ENCODE assay signal across 15 cellular contexts in genomic region chr5:84564311-84564710, GRCh38.
DNase-seq lines count a peak whose midpoint lies in the region; ATAC-seq and TF ChIP-seq lines count a peak whose summit lies in the region.
"Had no signal": no experiment of that assay in that cellular context is flagged by ENCODE, and none has a peak within 500 bp of the region (broad histone marks: within the 10 kb centered on the region; RNA-seq: fewer than 3 reads in every experiment).

No MANE protein-coding gene starts in this region.

- H3K27me3 ChIP-seq in HAP-1 (ENCODE audit: low read depth) (no peaks in the 10 kb centered on the region), psoas muscle (ENCODE audit: insufficient read depth in 3 of 3, low read length in 2 of 3) (no peaks in the 10 kb centered on the region)

- no peak overlapping the region for H3K27ac Mint-ChIP-seq in activated T-helper 1 cell treated with anti-CD3 and anti-CD28 coated beads, Interleukin-12 subunit alpha, Interleukin-12 subunit beta, Interleukin-2, Interleukin-4 antibody, amounts not matched to agents 30 ng/mL and 10 ng/mL and 1 ng/mL, durations not matched to agents 14 hours and 24 hours and 36 hours
- H3K27ac Mint-ChIP-seq in activated T-helper 17 cell treated with anti-CD3 and anti-CD28 coated beads, Interleukin-2, amount 50 U/mL, for 72 hours = no peak overlapping the region
- H3K27ac Mint-ChIP-seq: activated CD4-positive, alpha-beta T cell treated with anti-CD3 and anti-CD28 coated beads, Interleukin-2, amount 10 ng/mL, durations not matched to agents 24 days and 14 days; CD4-positive, CD25-positive, alpha-beta regulatory T cell had no signal

- peak; percentile 26 to 82 for DNase-seq in HAP-1 (ENCODE audit: low spot score in 2 of 2)
- DNase-seq in SK-MEL-5 (ENCODE audit: low read depth, low spot score) = peak; percentile 87
- peak; percentile 0 for DNase-seq in fibroblast of pulmonary artery (ENCODE audit: low read depth)
- DNase-seq in putamen (ENCODE audit: low spot score) = peak; percentile 90
- no peak for DNase-seq in activated T-helper 1 cell treated with anti-CD3 and anti-CD28 coated beads, Interleukin-12 subunit alpha, Interleukin-12 subunit beta, Interleukin-2, Interleukin-4 antibody, amounts not matched to agents 30 ng/mL and 10 ng/mL and 1 ng/mL, durations not matched to agents 14 hours and 24 hours and 36 hours (ENCODE audit: low spot score)
- no peak for DNase-seq in psoas muscle
- DNase-seq: activated CD4-positive, alpha-beta T cell treated with anti-CD3 and anti-CD28 coated beads, Interleukin-2, amount 10 ng/mL, durations not matched to agents 24 days and 14 days; activated T-cell treated with anti-CD3 and anti-CD28 coated beads, Interleukin-2, amount 50 U/mL, for 48 hours; CD4-positive, CD25-positive, alpha-beta regulatory T cell; NCI-H1436; T1000 had no signal

- no peaks in the 10 kb centered on the region for H3K27me3 Mint-ChIP-seq in activated T-helper 1 cell treated with anti-CD3 and anti-CD28 coated beads, Interleukin-12 subunit alpha, Interleukin-12 subunit beta, Interleukin-2, Interleukin-4 antibody, amounts not matched to agents 30 ng/mL and 10 ng/mL and 1 ng/mL, durations not matched to agents 14 hours and 24 hours and 36 hours (ENCODE audit: insufficient read depth)
- no peaks in the 10 kb centered on the region for H3K27me3 Mint-ChIP-seq in activated T-helper 17 cell treated with anti-CD3 and anti-CD28 coated beads, Interleukin-2, amount 50 U/mL, for 72 hours
- H3K27me3 Mint-ChIP-seq: activated CD4-positive, alpha-beta T cell treated with anti-CD3 and anti-CD28 coated beads, Interleukin-2, amount 10 ng/mL, durations not matched to agents 24 days and 14 days had no signal

- no peak overlapping the region for H3K27ac ChIP-seq in psoas muscle
- H3K27ac ChIP-seq: prostate gland had no signal

- intact Hi-C loops in activated T-helper 1 cell treated with anti-CD3 and anti-CD28 coated beads, Interleukin-12 subunit alpha, Interleukin-12 subunit beta, Interleukin-2, Interleukin-4 antibody, amounts not matched to agents 30 ng/mL and 10 ng/mL and 1 ng/mL, durations not matched to agents 14 hours and 24 hours and 36 hours (cut with micrococcal nuclease) = no loop called here
- intact Hi-C loops in psoas muscle (cut with DNase I) = no loop called here

- no peaks in the 10 kb centered on the region for H3K36me3 Mint-ChIP-seq in activated T-helper 1 cell treated with anti-CD3 and anti-CD28 coated beads, Interleukin-12 subunit alpha, Interleukin-12 subunit beta, Interleukin-2, Interleukin-4 antibody, amounts not matched to agents 30 ng/mL and 10 ng/mL and 1 ng/mL, durations not matched to agents 14 hours and 24 hours and 36 hours (ENCODE audit: low read depth)
- no peaks in the 10 kb centered on the region for H3K36me3 Mint-ChIP-seq in activated T-helper 17 cell treated with anti-CD3 and anti-CD28 coated beads, Interleukin-2, amount 50 U/mL, for 72 hours (ENCODE audit: low read depth)
- H3K36me3 Mint-ChIP-seq: CD4-positive, CD25-positive, alpha-beta regulatory T cell had no signal

- H3K4me1 ChIP-seq in HAP-1 = peaks cover 44% of the 10 kb centered on the region
- H3K4me1 ChIP-seq in psoas muscle = no peaks in the 10 kb centered on the region
- H3K4me1 ChIP-seq: prostate gland had no signal

- H3K36me3 ChIP-seq in HAP-1 (replicated peaks) = no peaks in the 10 kb centered on the region
- H3K36me3 ChIP-seq in psoas muscle (ENCODE audit: insufficient read depth in 1 of 2, low read depth in 1 of 2) = no peaks in the 10 kb centered on the region
- H3K36me3 ChIP-seq: prostate gland had no signal

- H3K9me3 ChIP-seq in HAP-1 (no peaks in the 10 kb centered on the region), psoas muscle (no peaks in the 10 kb centered on the region)
- H3K9me3 ChIP-seq: prostate gland had no signal

- ATAC-seq in activated T-helper 17 cell treated with anti-CD3 and anti-CD28 coated beads, Interleukin-2, amount 50 U/mL, for 72 hours (replicated peaks) = no peak
- ATAC-seq in psoas muscle (no peak), GM18868 (IDR thresholded peaks at IDR 0.05; ENCODE audit: unreplicated experiment) (no peak)
- ATAC-seq: Right ventricle myocardium inferior had no signal

- H3K4me3 ChIP-seq in HAP-1 = no peak overlapping the region
- no peak overlapping the region for H3K4me3 ChIP-seq in fibroblast of pulmonary artery (replicated peaks; ENCODE audit: low read depth, low read length)
- H3K4me3 ChIP-seq in psoas muscle = no peak overlapping the region
- H3K4me3 ChIP-seq: prostate gland had no signal

- H3K4me3 Mint-ChIP-seq in activated T-helper 1 cell treated with anti-CD3 and anti-CD28 coated beads, Interleukin-12 subunit alpha, Interleukin-12 subunit beta, Interleukin-2, Interleukin-4 antibody, amounts not matched to agents 30 ng/mL and 10 ng/mL and 1 ng/mL, durations not matched to agents 14 hours and 24 hours and 36 hours = no peak overlapping the region
- H3K4me3 Mint-ChIP-seq in activated T-helper 17 cell treated with anti-CD3 and anti-CD28 coated beads, Interleukin-2, amount 50 U/mL, for 72 hours = no peak overlapping the region
- H3K4me3 Mint-ChIP-seq: activated CD4-positive, alpha-beta T cell treated with anti-CD3 and anti-CD28 coated beads, Interleukin-2, amount 10 ng/mL, durations not matched to agents 24 days and 14 days; CD4-positive, CD25-positive, alpha-beta regulatory T cell had no signal

- H3K4me1 Mint-ChIP-seq in activated T-helper 1 cell treated with anti-CD3 and anti-CD28 coated beads, Interleukin-12 subunit alpha, Interleukin-12 subunit beta, Interleukin-2, Interleukin-4 antibody, amounts not matched to agents 30 ng/mL and 10 ng/mL and 1 ng/mL, durations not matched to agents 14 hours and 24 hours and 36 hours (ENCODE audit: low read depth) = no peaks in the 10 kb centered on the region
- no peaks in the 10 kb centered on the region for H3K4me1 Mint-ChIP-seq in activated T-helper 17 cell treated with anti-CD3 and anti-CD28 coated beads, Interleukin-2, amount 50 U/mL, for 72 hours
- H3K4me1 Mint-ChIP-seq: activated CD4-positive, alpha-beta T cell treated with anti-CD3 and anti-CD28 coated beads, Interleukin-2, amount 10 ng/mL, durations not matched to agents 24 days and 14 days; CD4-positive, CD25-positive, alpha-beta regulatory T cell had no signal

- WGBS in psoas muscle, 3 donors = 23 to 38% (median 31%) methylated on average over 1 of the region's 1 CpG

- in situ Hi-C loops in HAP-1 (cut with MboI; ENCODE audit: low sequenced_read_pairs) (no loop called here), SK-MEL-5 (cut with HindIII; ENCODE audit: low pct_unique_long_range_greater_than_20kb, low sequenced_read_pairs) (no loop called here)

- no peaks in the 10 kb centered on the region for H3K9me3 Mint-ChIP-seq in activated T-helper 1 cell treated with anti-CD3 and anti-CD28 coated beads, Interleukin-12 subunit alpha, Interleukin-12 subunit beta, Interleukin-2, Interleukin-4 antibody, amounts not matched to agents 30 ng/mL and 10 ng/mL and 1 ng/mL, durations not matched to agents 14 hours and 24 hours and 36 hours
- no peaks in the 10 kb centered on the region for H3K9me3 Mint-ChIP-seq in activated T-helper 17 cell treated with anti-CD3 and anti-CD28 coated beads, Interleukin-2, amount 50 U/mL, for 72 hours
- H3K9me3 Mint-ChIP-seq: activated CD4-positive, alpha-beta T cell treated with anti-CD3 and anti-CD28 coated beads, Interleukin-2, amount 10 ng/mL, durations not matched to agents 24 days and 14 days had no signal

- TF ChIP-seq CTCF in fibroblast of pulmonary artery (IDR thresholded peaks at IDR 0.05; ENCODE audit: low read length, missing control alignments) (no peak), psoas muscle (IDR thresholded peaks at IDR 0.05) (no peak)

Comparison
In these comparisons a context has a peak if more than half of its experiments do, and no peak if none do; other contexts are left out.
1. DNase-seq: peak in HAP-1 (2 of 2), SK-MEL-5 (single experiment), fibroblast of pulmonary artery (single experiment) and putamen (single experiment); none in activated T-helper 1 cell treated with anti-CD3 and anti-CD28 coated beads, Interleukin-12 subunit alpha, Interleukin-12 subunit beta, Interleukin-2, Interleukin-4 antibody, amounts not matched to agents 30 ng/mL and 10 ng/mL and 1 ng/mL, durations not matched to agents 14 hours and 24 hours and 36 hours (single experiment) and psoas muscle (0 of 2).